23 cellular contexts compared by ENCODE assay signal in the genomic region with DNA sequence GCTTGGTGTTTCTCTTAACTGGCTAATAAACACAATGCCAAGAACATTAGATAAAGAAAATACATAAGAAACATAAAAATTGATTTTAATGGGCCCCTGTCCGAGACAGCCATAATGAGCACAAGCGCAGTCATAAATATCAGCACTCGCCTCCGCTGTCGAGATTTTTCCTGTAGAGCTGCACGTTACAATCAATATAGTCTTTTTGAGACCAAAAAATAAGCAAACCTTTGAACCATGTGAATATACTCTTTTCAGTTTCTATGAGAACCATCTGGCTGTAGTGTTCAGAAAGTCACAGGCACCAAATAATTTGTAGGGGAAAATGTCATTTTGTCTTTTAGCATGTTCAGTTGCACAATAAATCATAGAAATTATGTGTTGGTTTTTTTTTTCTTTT.
A peak's percentile ranks its signal among the peaks of the same experiment; 100 is the strongest.
DNase-seq lines count a peak whose midpoint lies in the region; ATAC-seq and TF ChIP-seq lines count a peak whose summit lies in the region.
"Had no signal": no experiment of that assay in that cellular context is flagged by ENCODE, and none has a peak within 500 bp of the region (broad histone marks: within the 10 kb centered on the region; RNA-seq: fewer than 3 reads in every experiment).

No MANE protein-coding gene starts in this region.

- H3K4me1 Mint-ChIP-seq in mesothelial cell of epicardium (peaks cover 20% of the 10 kb centered on the region), progenitor cell of endocrine pancreas (ENCODE audit: low read depth) (peaks cover 5% of the 10 kb centered on the region)

- WGBS in liver, result 41% methylated on average over 6 of the region's 6 CpGs

- H3K4me3 Mint-ChIP-seq in mesothelial cell of epicardium (no peak overlapping the region), progenitor cell of endocrine pancreas (ENCODE audit: low read depth) (no peak overlapping the region)
- H3K4me3 Mint-ChIP-seq: B cell; CD4-positive, alpha-beta T cell; CD8-positive, alpha-beta T cell had no signal

- H3K9me3 ChIP-seq in liver (ENCODE audit: control insufficient read depth in 4 of 4, low read length in 3 of 4), result no peaks in the 10 kb centered on the region
- H3K9me3 ChIP-seq in osteoblast (ENCODE audit: low read depth, low read length), result no peaks in the 10 kb centered on the region

- no peak overlapping the region for H3K4me2 ChIP-seq in osteoblast (ENCODE audit: insufficient read depth, low read length)
- H3K4me2 ChIP-seq: BLaER1 treated with 17β-estradiol and CSF1 and Interleukin-3, amounts not matched to agents 10 nM and 100 nM had no signal

- DNase-seq in left lobe of liver (ENCODE audit: low spot score), result no peak
- DNase-seq in mesothelial cell of epicardium (ENCODE audit: low spot score in 2 of 2, unreplicated experiment in 2 of 2), result no peak
- DNase-seq in osteoblast (ENCODE audit: insufficient read length, low spot score, missing footprints), result peak; percentile 34
- DNase-seq in NCI-H510A (lab: John Stamatoyannopoulos, UW), result no peak
- DNase-seq in progenitor cell of endocrine pancreas (ENCODE audit: low spot score, unreplicated experiment), result no peak
- no peak for DNase-seq in NCI-H2081 (lab: John Stamatoyannopoulos, UW)
- DNase-seq: 8988T; AML-193; CD4-positive, alpha-beta T cell; CD8-positive, alpha-beta T cell; DMS 273 treated with DMSO at 0.1 percent for 48 hours; DMS153; DMS53; DMS79; DND-41; EL; GDM1 had no signal

- H3K36me3 ChIP-seq in liver (ENCODE audit: control insufficient read depth in 4 of 4, insufficient read depth in 3 of 4, low read depth in 1 of 4, low read length in 3 of 4) (peaks cover 0 to 3% (median 1%) of the 10 kb centered on the region in 4 donors), osteoblast (ENCODE audit: insufficient read depth, low read length) (no peaks in the 10 kb centered on the region)

- H3K79me2 ChIP-seq in osteoblast (ENCODE audit: insufficient read depth, low read length), result no peaks in the 10 kb centered on the region

- H3K27ac ChIP-seq in liver (ENCODE audit: low read depth in 1 of 2, low read length in 2 of 2) (peak overlapping the region; percentile 29 to 32), osteoblast (ENCODE audit: low read depth, low read length) (no peak overlapping the region)
- H3K27ac ChIP-seq: BLaER1 treated with 17β-estradiol and CSF1 and Interleukin-3, amounts not matched to agents 10 nM and 100 nM; C4-2B had no signal

- H3K36me3 Mint-ChIP-seq in mesothelial cell of epicardium, result peaks cover 33% of the 10 kb centered on the region
- peaks cover 13% of the 10 kb centered on the region for H3K36me3 Mint-ChIP-seq in progenitor cell of endocrine pancreas (ENCODE audit: insufficient read depth)

- no peak overlapping the region for H3K9ac ChIP-seq in liver (ENCODE audit: low read depth in 1 of 2, low read length in 2 of 2)
- H3K9ac ChIP-seq: BLaER1 treated with 17β-estradiol and CSF1 and Interleukin-3, amounts not matched to agents 10 nM and 100 nM had no signal

- H3K27ac Mint-ChIP-seq in mesothelial cell of epicardium (peak overlapping the region; percentile 26), progenitor cell of endocrine pancreas (no peak overlapping the region)
- H3K27ac Mint-ChIP-seq: CD4-positive, alpha-beta T cell; CD8-positive, alpha-beta T cell had no signal

- ATAC-seq in left lobe of liver (peak; percentile 69), HG03280 (IDR thresholded peaks at IDR 0.05; ENCODE audit: unreplicated experiment) (no peak)
- ATAC-seq: CD8-positive, alpha-beta T cell; GM12878 had no signal

- H3K9me3 Mint-ChIP-seq in mesothelial cell of epicardium, result peaks cover 6% of the 10 kb centered on the region
- H3K9me3 Mint-ChIP-seq in progenitor cell of endocrine pancreas (ENCODE audit: low read depth), result no peaks in the 10 kb centered on the region
- H3K9me3 Mint-ChIP-seq: CD4-positive, alpha-beta T cell had no signal

- peaks cover 5 to 19% (median 6%) of the 10 kb centered on the region in 4 donors for H3K4me1 ChIP-seq in liver (ENCODE audit: control insufficient read depth in 4 of 4, insufficient read depth in 4 of 4, low read length in 3 of 4)
- peaks cover 8% of the 10 kb centered on the region for H3K4me1 ChIP-seq in osteoblast (ENCODE audit: insufficient read depth, low read length)

- H2AFZ ChIP-seq in osteoblast (ENCODE audit: low read length), result no peak overlapping the region

- H3K27me3 ChIP-seq in liver (ENCODE audit: control insufficient read depth in 4 of 4, insufficient read depth in 4 of 4, low read length in 3 of 4) (no peaks in the 10 kb centered on the region), osteoblast (ENCODE audit: insufficient read depth, low read length) (peaks cover 7% of the 10 kb centered on the region)
- H3K27me3 ChIP-seq: BLaER1 treated with 17β-estradiol and CSF1 and Interleukin-3, amounts not matched to agents 10 nM and 100 nM had no signal

- TF ChIP-seq CTCF in liver (IDR thresholded peaks at IDR 0.05; ENCODE audit: low read depth, low read length, missing input control) (no peak), mesothelial cell of epicardium (IDR thresholded peaks at IDR 0.05; ENCODE audit: unreplicated experiment) (no peak), osteoblast (IDR thresholded peaks at IDR 0.05; ENCODE audit: extremely low read depth, low read depth, low read length) (no peak), progenitor cell of endocrine pancreas (IDR thresholded peaks at IDR 0.05; ENCODE audit: unreplicated experiment) (no peak)

- no peaks in the 10 kb centered on the region for H3K27me3 Mint-ChIP-seq in mesothelial cell of epicardium (ENCODE audit: low read depth)
- no peaks in the 10 kb centered on the region for H3K27me3 Mint-ChIP-seq in progenitor cell of endocrine pancreas
- H3K27me3 Mint-ChIP-seq: B cell; CD4-positive, alpha-beta T cell had no signal

- no peak overlapping the region for H3K4me3 ChIP-seq in liver (ENCODE audit: low read depth in 1 of 3, low read length in 3 of 3)
- H3K4me3 ChIP-seq in osteoblast (ENCODE audit: insufficient read depth, low read length), result no peak overlapping the region
- H3K4me3 ChIP-seq: BLaER1 treated with 17β-estradiol and CSF1 and Interleukin-3, amounts not matched to agents 10 nM and 100 nM; GM12878 had no signal

- TF ChIP-seq RAD21 in liver (IDR thresholded peaks at IDR 0.05), result peak; percentile 30 to 45

- H4K20me1 ChIP-seq in osteoblast (ENCODE audit: insufficient read depth, low read length), result peaks cover 44% of the 10 kb centered on the region

TF ChIP-seq in liver, 16 proteins besides CTCF, POLR2A, EP300 and RAD21:
- TF ChIP-seq SP1 (IDR thresholded peaks at IDR 0.05) (peak; percentile 24), GABPA (IDR thresholded peaks at IDR 0.05 in 1 of 2, conservative IDR thresholded peaks at IDR 0.05 in 1 of 2) (no peak), NR2F2 (IDR thresholded peaks at IDR 0.05) (no peak), FOXA2 (IDR thresholded peaks at IDR 0.05) (no peak), FOXA1 (IDR thresholded peaks at IDR 0.05) (no peak), JUND (IDR thresholded peaks at IDR 0.05) (no peak), YY1 (IDR thresholded peaks at IDR 0.05) (peak; percentile 47), RXRA (IDR thresholded peaks at IDR 0.05) (peak in 1 of 2 donors; percentile 35), HNF4A (conservative IDR thresholded peaks at IDR 0.05) (peak; percentile 47 to 57)
- TF ChIP-seq, protein P1, sequence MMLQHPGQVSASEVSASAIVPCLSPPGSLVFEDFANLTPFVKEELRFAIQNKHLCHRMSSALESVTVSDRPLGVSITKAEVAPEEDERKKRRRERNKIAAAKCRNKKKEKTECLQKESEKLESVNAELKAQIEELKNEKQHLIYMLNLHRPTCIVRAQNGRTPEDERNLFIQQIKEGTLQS (IDR thresholded peaks at IDR 0.05), result no peak
- TF ChIP-seq, protein P2, sequence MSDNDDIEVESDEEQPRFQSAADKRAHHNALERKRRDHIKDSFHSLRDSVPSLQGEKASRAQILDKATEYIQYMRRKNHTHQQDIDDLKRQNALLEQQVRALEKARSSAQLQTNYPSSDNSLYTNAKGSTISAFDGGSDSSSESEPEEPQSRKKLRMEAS (IDR thresholded peaks at IDR 0.05), result peak; percentile 50
TF ChIP-seq in liver: peak in this region for 5.
